10 cellular contexts compared by ENCODE assay signal in the genomic region with DNA sequence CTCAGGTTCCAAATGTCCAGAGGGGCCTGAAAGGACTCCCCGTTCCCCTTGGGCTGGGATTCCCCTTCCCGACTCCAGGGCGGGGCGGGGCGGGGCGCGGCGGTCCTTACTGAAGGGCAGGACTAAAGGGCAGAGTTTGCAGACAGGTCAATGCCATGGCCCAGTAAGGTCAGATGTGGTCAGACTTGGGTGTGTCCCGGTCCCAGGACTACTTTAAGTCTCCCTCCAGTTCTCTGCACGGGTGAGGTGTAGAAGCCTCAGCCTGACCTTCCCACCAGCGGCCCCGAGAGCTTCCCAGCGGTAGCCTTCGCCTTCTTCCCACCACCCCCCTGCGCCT. TPM values are rescaled to one million over a fixed set of nuclear protein-coding genes. Genes with fewer than 3 reads are reported as not detected.
A peak's percentile ranks its signal among the peaks of the same experiment; 100 is the strongest.
DNase-seq lines count a peak whose midpoint lies in the region; ATAC-seq, FAIRE-seq and TF ChIP-seq lines count a peak whose summit lies in the region.
"Had no signal": no experiment of that assay in that cellular context is flagged by ENCODE, and none has a peak within 500 bp of the region (broad histone marks: within the 10 kb centered on the region; RNA-seq: fewer than 3 reads in every experiment).

No MANE protein-coding gene starts in this region.

- intact Hi-C loops in left lung (cut with DNase I), result no loop called here

- ATAC-seq in left lung, result peak; percentile 43
- ATAC-seq in stimulated activated naive B cell treated with anti-CD40 and anti-IgM and Interleukin-4, amounts not matched to agents 10 μg/mL and 1 μg/mL and 100 μg/mL, for 72 hours (replicated peaks), result peak; percentile 47 to 49
- no peak for ATAC-seq in GM21381 (IDR thresholded peaks at IDR 0.05; ENCODE audit: unreplicated experiment)

- H3K4me3 ChIP-seq in bronchial epithelial cell (ENCODE audit: low read depth, low read length), result peak overlapping the region; percentile 79
- peak overlapping the region; percentile 82 to 83 for H3K4me3 ChIP-seq in left lung

- H3K27me3 ChIP-seq in bronchial epithelial cell (ENCODE audit: control insufficient read depth, insufficient read depth, low read length) (peaks cover 1% of the 10 kb centered on the region), left lung (no peaks in the 10 kb centered on the region)

- TF ChIP-seq CTCF in bronchial epithelial cell (IDR thresholded peaks at IDR 0.05; ENCODE audit: insufficient read depth, low read length, severe bottlenecking), result no peak
- TF ChIP-seq CTCF in left lung (IDR thresholded peaks at IDR 0.05), result no peak

- peaks cover 2% of the 10 kb centered on the region for H3K36me3 Mint-ChIP-seq in T-helper 1 cell treated with Interleukin-12 subunit alpha and Interleukin-12 subunit beta and Interleukin-4 antibody, amounts not matched to agents 30 μg/mL and 1 μg/mL, for 36 hours (ENCODE audit: low read depth)
- no peaks in the 10 kb centered on the region for H3K36me3 Mint-ChIP-seq in stimulated activated naive B cell treated with anti-CD40 and anti-IgM and Interleukin-4, amounts not matched to agents 10 μg/mL and 1 μg/mL and 100 μg/mL, for 72 hours

- peak overlapping the region; percentile 98 for H3K27ac ChIP-seq in left lung

- H3K27ac Mint-ChIP-seq in T-helper 1 cell treated with Interleukin-12 subunit alpha and Interleukin-12 subunit beta and Interleukin-4 antibody, amounts not matched to agents 30 μg/mL and 1 μg/mL, for 36 hours, result peak overlapping the region; percentile 95
- H3K27ac Mint-ChIP-seq in stimulated activated naive B cell treated with anti-CD40 and anti-IgM and Interleukin-4, amounts not matched to agents 10 μg/mL and 1 μg/mL and 100 μg/mL, for 72 hours, result peak overlapping the region; percentile 97

- peaks cover 20 to 44% of the 10 kb centered on the region in 2 donors for H3K4me1 ChIP-seq in left lung

- DNase-seq in DMS53 (lab: John Stamatoyannopoulos, UW) (peak; percentile 87), DMS53 treated with DMSO at 0.1 percent for 48 hours (lab: John Stamatoyannopoulos, UW; ENCODE audit: unreplicated experiment) (no peak), bronchial epithelial cell (ENCODE audit: low read depth) (peak; percentile 40), left lung (peak; percentile 85 to 94), NAMALWA (ENCODE audit: low spot score) (no peak)
- peak; percentile 53 for DNase-seq in stimulated activated naive B cell treated with anti-CD40 and anti-IgM and Interleukin-4, amounts not matched to agents 10 μg/mL and 1 μg/mL and 100 μg/mL, for 72 hours

- FAIRE-seq in bronchial epithelial cell (lab: Jason Lieb, UNC), result no peak
- FAIRE-seq: A204.1, colon had no signal

- H3K36me3 ChIP-seq in bronchial epithelial cell (ENCODE audit: control insufficient read depth, insufficient read depth, low read length) (peaks cover under 1% of the 10 kb centered on the region), left lung (no peaks in the 10 kb centered on the region)

- no peaks in the 10 kb centered on the region for H3K9me3 Mint-ChIP-seq in T-helper 1 cell treated with Interleukin-12 subunit alpha and Interleukin-12 subunit beta and Interleukin-4 antibody, amounts not matched to agents 30 μg/mL and 1 μg/mL, for 36 hours
- peaks cover 0 to 1% of the 10 kb centered on the region in 2 donors for H3K9me3 Mint-ChIP-seq in stimulated activated naive B cell treated with anti-CD40 and anti-IgM and Interleukin-4, amounts not matched to agents 10 μg/mL and 1 μg/mL and 100 μg/mL, for 72 hours

- no peaks in the 10 kb centered on the region for H3K9me3 ChIP-seq in left lung

- peak overlapping the region; percentile 97 for H3K4me3 Mint-ChIP-seq in T-helper 1 cell treated with Interleukin-12 subunit alpha and Interleukin-12 subunit beta and Interleukin-4 antibody, amounts not matched to agents 30 μg/mL and 1 μg/mL, for 36 hours
- peak overlapping the region; percentile 86 to 95 for H3K4me3 Mint-ChIP-seq in stimulated activated naive B cell treated with anti-CD40 and anti-IgM and Interleukin-4, amounts not matched to agents 10 μg/mL and 1 μg/mL and 100 μg/mL, for 72 hours

- peaks cover 42% of the 10 kb centered on the region for H3K4me1 Mint-ChIP-seq in T-helper 1 cell treated with Interleukin-12 subunit alpha and Interleukin-12 subunit beta and Interleukin-4 antibody, amounts not matched to agents 30 μg/mL and 1 μg/mL, for 36 hours (ENCODE audit: low read depth)
- H3K4me1 Mint-ChIP-seq in stimulated activated naive B cell treated with anti-CD40 and anti-IgM and Interleukin-4, amounts not matched to agents 10 μg/mL and 1 μg/mL and 100 μg/mL, for 72 hours, result peaks cover 38 to 54% of the 10 kb centered on the region in 2 donors

- peaks cover 29% of the 10 kb centered on the region for H3K27me3 Mint-ChIP-seq in T-helper 1 cell treated with Interleukin-12 subunit alpha and Interleukin-12 subunit beta and Interleukin-4 antibody, amounts not matched to agents 30 μg/mL and 1 μg/mL, for 36 hours (ENCODE audit: low read depth)
- H3K27me3 Mint-ChIP-seq in stimulated activated naive B cell treated with anti-CD40 and anti-IgM and Interleukin-4, amounts not matched to agents 10 μg/mL and 1 μg/mL and 100 μg/mL, for 72 hours, result peaks cover 7 to 22% of the 10 kb centered on the region in 2 donors

RNA-seq across cellular contexts. Expression of a gene that starts 0.5 kb away (rescaled TPM):
- total RNA-seq in bronchial epithelial cell (2.9 and 6.0 TPM in 2 replicates), left lung (10 to 100 TPM; 37.6 to 49.2 TPM)

RNA-seq across cellular contexts. Expression of a gene that starts 20.3 kb away (rescaled TPM):
- 0.64 TPM in 1 of 2 replicates, not detected in the other for total RNA-seq in bronchial epithelial cell
- total RNA-seq in left lung, result 1 to 10 TPM; 5.7 to 6.5 TPM

RNA-seq across cellular contexts. Expression of a gene that starts 22.8 kb away (rescaled TPM):
- total RNA-seq in bronchial epithelial cell (36.6 and 47.5 TPM in 2 replicates), left lung (10 to 100 TPM; 60.5 to 72.6 TPM)

RNA-seq across cellular contexts. Expression of a gene that starts 23.3 kb away (rescaled TPM):
- total RNA-seq in bronchial epithelial cell, result 6.5 and 9.0 TPM in 2 replicates
- total RNA-seq in left lung, result 10 to 100 TPM in 1 of 2 donors, 1 to 10 TPM in 1; 9.8 to 12.3 TPM

RNA-seq across cellular contexts. Expression of a gene that starts 54.1 kb away (rescaled TPM):
- 41.3 and 98.2 TPM in 2 replicates for total RNA-seq in bronchial epithelial cell
- total RNA-seq in left lung, result 100 to 1,000 TPM in 1 of 2 donors, 10 to 100 TPM in 1; 95.3 to 118 TPM

Comparison
In these comparisons a context has a peak if more than half of its experiments do, and no peak if none do; other contexts are left out.
1. DNase-seq: peak in DMS53 (single experiment), bronchial epithelial cell (single experiment), left lung (2 of 2) and stimulated activated naive B cell treated with anti-CD40 and anti-IgM and Interleukin-4, amounts not matched to agents 10 μg/mL and 1 μg/mL and 100 μg/mL, for 72 hours (single experiment); none in DMS53 treated with DMSO at 0.1 percent for 48 hours (single experiment) and NAMALWA (single experiment).